8 cellular contexts compared by ENCODE assay signal in genomic region chr1:41891403-41891896, GRCh38. TPM values are rescaled to one million over a fixed set of nuclear protein-coding genes. Genes with fewer than 3 reads are reported as not detected.
A peak's percentile ranks its signal among the peaks of the same experiment; 100 is the strongest.
DNase-seq lines count a peak whose midpoint lies in the region; ATAC-seq lines count a peak whose summit lies in the region.

No MANE protein-coding gene starts in this region.

- peaks cover 53% of the 10 kb centered on the region for H3K4me1 Mint-ChIP-seq in activated naive CD8-positive, alpha-beta T cell treated with anti-CD3 and anti-CD28 coated beads, Interleukin-2, amount 10 ng/mL, durations not matched to agents 7 days and 5 days

- peak overlapping the region; percentile 97 for H3K27ac Mint-ChIP-seq in activated naive CD8-positive, alpha-beta T cell treated with anti-CD3 and anti-CD28 coated beads, Interleukin-2, amount 10 ng/mL, durations not matched to agents 7 days and 5 days

- POLR2A ChIA-PET in activated naive CD8-positive, alpha-beta T cell treated with anti-CD3 and anti-CD28 coated beads, Interleukin-2, amount 10 ng/mL, durations not matched to agents 7 days and 5 days (lab: Charles Lee), result interaction anchor here (0.6 to 5.1 kb wide), 9 partner anchors 10 to 171 kb away, joined by 3 to 98 read pairs (median 3); partner anchors contain the start of gene HIVEP3

- peak overlapping the region; percentile 89 for H3K4me3 Mint-ChIP-seq in activated naive CD8-positive, alpha-beta T cell treated with anti-CD3 and anti-CD28 coated beads, Interleukin-2, amount 10 ng/mL, durations not matched to agents 7 days and 5 days

- ATAC-seq in GM19035 (IDR thresholded peaks at IDR 0.05; ENCODE audit: unreplicated experiment) (peak; percentile 87), HG03342 (IDR thresholded peaks at IDR 0.05; ENCODE audit: unreplicated experiment) (peak; percentile 88)
- peak; percentile 94 for ATAC-seq in activated naive CD8-positive, alpha-beta T cell treated with anti-CD3 and anti-CD28 coated beads, Interleukin-2, amount 10 ng/mL, durations not matched to agents 7 days and 5 days (ENCODE audit: low read depth)

- H3K9me3 Mint-ChIP-seq in activated naive CD8-positive, alpha-beta T cell treated with anti-CD3 and anti-CD28 coated beads, Interleukin-2, amount 10 ng/mL, durations not matched to agents 7 days and 5 days, result no peaks in the 10 kb centered on the region

- no peaks in the 10 kb centered on the region for H3K27me3 ChIP-seq in layer of hippocampus (ENCODE audit: control insufficient read depth, insufficient read depth, low read length)

- H3K36me3 Mint-ChIP-seq in activated naive CD8-positive, alpha-beta T cell treated with anti-CD3 and anti-CD28 coated beads, Interleukin-2, amount 10 ng/mL, durations not matched to agents 7 days and 5 days, result peaks cover 4% of the 10 kb centered on the region

- DNase-seq in AG20443 (ENCODE audit: low spot score) (peak; percentile 29), SHP77 treated with DMSO at 0.1 percent for 48 hours (lab: John Stamatoyannopoulos, UW) (peak; percentile 9), putamen (ENCODE audit: low spot score) (no peak)
- peak; percentile 75 for DNase-seq in activated naive CD8-positive, alpha-beta T cell treated with anti-CD3 and anti-CD28 coated beads, Interleukin-2, amount 10 ng/mL, durations not matched to agents 7 days and 5 days
- DNase-seq in stimulated activated CD4-positive, alpha-beta T cell treated with anti-CD3 and anti-CD28 coated beads, TNF-alpha, amount 100 ng/mL, for 4 hours (ENCODE audit: low read depth in 3 of 3), result peak; percentile 23 to 41 (median 34)

- H3K27ac ChIP-seq in layer of hippocampus (ENCODE audit: low read depth, low read length), result peak overlapping the region; percentile 31

- no peaks in the 10 kb centered on the region for H3K27me3 Mint-ChIP-seq in activated naive CD8-positive, alpha-beta T cell treated with anti-CD3 and anti-CD28 coated beads, Interleukin-2, amount 10 ng/mL, durations not matched to agents 7 days and 5 days

RNA-seq across cellular contexts. Expression of gene HIVEP3, which starts 27.3 kb away (rescaled TPM):
- total RNA-seq in activated naive CD8-positive, alpha-beta T cell treated with anti-CD3 and anti-CD28 coated beads, Interleukin-2, amount 10 ng/mL, durations not matched to agents 7 days and 5 days, result 10 to 100 TPM; 10.1 to 10.7 TPM
